In the genomic region with DNA sequence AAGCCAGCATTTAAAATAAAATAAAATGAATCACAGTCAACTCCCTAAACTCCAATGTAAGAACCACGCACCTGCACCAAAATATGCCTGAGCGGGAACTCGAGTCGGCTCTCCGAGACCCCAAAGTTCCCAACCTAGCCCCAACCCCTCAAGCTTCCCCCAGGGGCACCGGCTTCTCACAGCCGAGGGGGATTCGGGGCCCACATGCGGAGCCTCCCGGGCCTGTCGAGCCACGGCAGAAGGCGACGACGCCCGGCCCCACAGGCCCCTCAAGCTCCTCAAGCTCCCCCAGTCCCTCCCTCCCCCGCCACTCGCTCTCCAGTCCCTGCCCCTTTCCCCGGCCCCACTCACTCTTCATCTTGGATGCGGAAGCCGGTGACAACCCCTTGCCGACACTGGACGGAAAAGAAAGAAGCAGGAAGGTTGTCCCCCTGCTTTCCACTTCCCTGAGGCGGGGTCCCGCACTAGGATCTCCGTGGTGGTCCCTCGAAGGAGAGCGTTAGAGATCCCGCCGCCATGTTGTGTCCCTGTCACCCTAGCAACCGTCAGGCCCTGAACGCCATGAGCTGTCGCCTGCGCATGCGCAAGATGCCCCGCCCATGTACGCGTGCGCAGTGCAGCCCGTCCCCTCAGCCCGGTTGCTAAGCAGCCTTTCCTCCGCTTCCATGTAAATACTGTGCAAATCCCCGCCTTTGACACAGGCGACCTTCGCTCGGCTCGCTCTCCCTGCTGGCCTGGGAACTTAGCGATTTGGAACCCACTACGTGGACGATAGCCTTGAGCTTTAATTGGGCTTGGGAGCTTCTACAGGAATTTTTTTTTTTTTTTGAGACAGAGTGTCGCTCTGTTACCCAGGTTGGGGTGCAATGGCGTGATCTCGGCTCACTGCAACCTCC, we compare ENCODE assay signal across 8 cellular contexts. TPM values are rescaled to one million over a fixed set of nuclear protein-coding genes. Genes with fewer than 3 reads are reported as not detected.
A peak's percentile ranks its signal among the peaks of the same experiment; 100 is the strongest.
DNase-seq lines count a peak whose midpoint lies in the region; ATAC-seq, FAIRE-seq and TF ChIP-seq lines count a peak whose summit lies in the region.

A gene with protein sequence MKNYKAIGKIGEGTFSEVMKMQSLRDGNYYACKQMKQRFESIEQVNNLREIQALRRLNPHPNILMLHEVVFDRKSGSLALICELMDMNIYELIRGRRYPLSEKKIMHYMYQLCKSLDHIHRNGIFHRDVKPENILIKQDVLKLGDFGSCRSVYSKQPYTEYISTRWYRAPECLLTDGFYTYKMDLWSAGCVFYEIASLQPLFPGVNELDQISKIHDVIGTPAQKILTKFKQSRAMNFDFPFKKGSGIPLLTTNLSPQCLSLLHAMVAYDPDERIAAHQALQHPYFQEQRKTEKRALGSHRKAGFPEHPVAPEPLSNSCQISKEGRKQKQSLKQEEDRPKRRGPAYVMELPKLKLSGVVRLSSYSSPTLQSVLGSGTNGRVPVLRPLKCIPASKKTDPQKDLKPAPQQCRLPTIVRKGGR (minus strand): TSS at position 554 of the 896 bp plus-strand sequence. CDS start 196 bp downstream, at position 358.

- peaks cover 8% of the 10 kb centered on the region for H3K4me1 ChIP-seq in keratinocyte (ENCODE audit: control insufficient read depth, extremely low read depth, insufficient read depth, low read length)

- FAIRE-seq in keratinocyte (lab: Jason Lieb, UNC) = peak; percentile 70

- peak within 1 kb of the TSS; percentile 83 for H3K9ac ChIP-seq in keratinocyte (ENCODE audit: control insufficient read depth, extremely low read depth, insufficient read depth, low read length)

- peak; percentile 95 for ATAC-seq in HG03432 (IDR thresholded peaks at IDR 0.05; ENCODE audit: unreplicated experiment)

- peak within 1 kb of the TSS; percentile 86 for H2AFZ ChIP-seq in keratinocyte (ENCODE audit: control insufficient read depth, low read length)

- H3K9me3 ChIP-seq in keratinocyte (ENCODE audit: control insufficient read depth, low read depth, low read length) = no peaks in the 10 kb centered on the region

- dilution Hi-C loops in keratinocyte (cut with MboI; ENCODE audit: extremely low pct_ligation_motif_present, low sequenced_read_pairs) = no loop called here

- no peaks in the 10 kb centered on the region for H3K27me3 ChIP-seq in keratinocyte (ENCODE audit: control insufficient read depth, extremely low read depth, insufficient read depth, low read length)

- TF ChIP-seq CTCF in AG10803 (conservative IDR thresholded peaks at IDR 0.05; ENCODE audit: low read length) (no peak), keratinocyte (optimal IDR thresholded peaks at IDR 0.05 in 1 of 3, IDR thresholded peaks at IDR 0.05 in 1 of 3, conservative IDR thresholded peaks at IDR 0.05 in 1 of 3; ENCODE audit: extremely low read depth in 1 of 3, insufficient read depth in 2 of 3, low read length in 3 of 3) (no peak)

- H3K4me3 ChIP-seq in AG10803 (ENCODE audit: low read length) (peak within 1 kb of the TSS; percentile 91), keratinocyte (ENCODE audit: control insufficient read depth in 2 of 3, extremely low read depth in 1 of 3, insufficient read depth in 2 of 3, low read depth in 1 of 3, low read length in 3 of 3) (peak within 1 kb of the TSS; percentile 77 to 87 (median 81))

- H3K27ac ChIP-seq in keratinocyte (ENCODE audit: control insufficient read depth, insufficient read depth, low read length) = peak within 1 kb of the TSS; percentile 87

- no peaks in the 10 kb centered on the region for H4K20me1 ChIP-seq in keratinocyte (ENCODE audit: control insufficient read depth, extremely low read depth, insufficient read depth, low read length)

- no peaks in the 10 kb centered on the region for H3K36me3 ChIP-seq in keratinocyte (ENCODE audit: control insufficient read depth in 2 of 2, extremely low read depth in 1 of 2, insufficient read depth in 2 of 2, low read length in 2 of 2)

- H3K4me2 ChIP-seq in keratinocyte (ENCODE audit: control insufficient read depth, extremely low read depth, insufficient read depth, low read depth, low read length) = peak within 1 kb of the TSS; percentile 81

- no peaks in the 10 kb centered on the region for H3K9me1 ChIP-seq in keratinocyte (ENCODE audit: control insufficient read depth, extremely low read depth, insufficient read depth, low read length)

- H3K79me2 ChIP-seq in keratinocyte (ENCODE audit: control insufficient read depth, insufficient read depth, low read length) = peaks cover 39% of the 10 kb centered on the region

- DNase-seq in AG10803 (ENCODE audit: low read depth) (peak; percentile 96), GM19238 (ENCODE audit: insufficient read length, low spot score) (peak; percentile 96), NCI-H460 (ENCODE audit: extremely low read depth, low read depth) (peak; percentile 97), cerebellar nuclear complex (lab: John Stamatoyannopoulos, UW) (peak; percentile 32 to 85), keratinocyte (ENCODE audit: low read depth, low spot score) (peak; percentile 79)
- DNase-seq in activated CD4-positive, alpha-beta T cell treated with anti-CD3 and anti-CD28 coated beads for 1 hour = peak; percentile 97
- DNase-seq in stimulated activated CD4-positive, alpha-beta T cell treated with anti-CD3 and anti-CD28 coated beads, Interleukin-12 subunit alpha, Interleukin-12 subunit beta, amount 100 ng/mL, for 48 hours (ENCODE audit: low read depth in 2 of 3, low spot score in 1 of 3) = peak; percentile 94 to 96 (median 94)

RNA-seq across cellular contexts. Expression of the gene that starts here (rescaled TPM):
- total RNA-seq in NCI-H460 (2014; rRNA removed; shearing (Covaris generic)) = 65.2 and 70.8 TPM in 2 replicates
- polyA plus RNA-seq in NCI-H460 (2014; cell fraction: nucleus; rRNA removed) = 106 and 162 TPM in 2 replicates
- 24.5 to 41.7 TPM (median 38.1 TPM) in 3 replicates for polyA plus RNA-seq in keratinocyte
- polyA plus RNA-seq in keratinocyte (2011; ENCODE audit: low read depth) = 8.0 TPM
- 20.8 and 24.2 TPM in 2 replicates for polyA plus RNA-seq in keratinocyte (2011; cell fraction: cytosol; rRNA removed)
- 85.4 and 109 TPM in 2 replicates for polyA plus RNA-seq in keratinocyte (2011; cell fraction: nucleus; rRNA removed)
- polyA plus RNA-seq in keratinocyte (2012; ENCODE audit: low replicate concordance) = 7.6 and 32.2 TPM in 2 replicates
- 11.1 to 34.4 TPM (median 26.8 TPM) in 3 replicates for polyA minus RNA-seq in keratinocyte
- polyA minus RNA-seq in keratinocyte (2011; cell fraction: cytosol; rRNA and poly(A)+ RNA removed) = 7.7 TPM
- 20.0 and 40.4 TPM in 2 replicates for polyA minus RNA-seq in keratinocyte (2011; cell fraction: nucleus; rRNA and poly(A)+ RNA removed)

Comparison
In these comparisons a context has a peak if more than half of its experiments do, and no peak if none do; other contexts are left out.
1. Peak in every context shown above with its lines: DNase-seq, ATAC-seq, H3K4me3 ChIP-seq and H3K27ac ChIP-seq.